Comparison of ENCODE assay signal across 21 cellular contexts in genomic region chr17:74147966-74148365, GRCh38. TPM values are rescaled to one million over a fixed set of nuclear protein-coding genes. Genes with fewer than 3 reads are reported as not detected.
DNase-seq lines count a peak whose midpoint lies in the region; ATAC-seq and TF ChIP-seq lines count a peak whose summit lies in the region.
"Had no signal": no experiment of that assay in that cellular context is flagged by ENCODE, and none has a peak within 500 bp of the region (broad histone marks: within the 10 kb centered on the region; RNA-seq: fewer than 3 reads in every experiment).

No MANE protein-coding gene starts in this region.

- no peak overlapping the region for H3K27ac ChIP-seq in HEK293 (ENCODE audit: extremely low read depth, low read depth, low read length)
- H3K27ac ChIP-seq in RWPE2 (ENCODE audit: poor library complexity, severe bottlenecking): no peak overlapping the region
- H3K27ac ChIP-seq: HL-60 had no signal

- H3K4me1 ChIP-seq in HEK293 (ENCODE audit: control insufficient read depth, insufficient read depth, low read length) (no peaks in the 10 kb centered on the region), RWPE2 (ENCODE audit: insufficient read depth, poor library complexity, severe bottlenecking) (no peaks in the 10 kb centered on the region)
- H3K4me1 ChIP-seq: Caco-2 had no signal

- H3K36me3 ChIP-seq in HEK293 (ENCODE audit: control insufficient read depth in 2 of 2, insufficient read depth in 1 of 2, low read length in 2 of 2) (no peaks in the 10 kb centered on the region), RWPE2 (ENCODE audit: low read depth) (no peaks in the 10 kb centered on the region)

- H3K9me3 ChIP-seq in HEK293 (ENCODE audit: control insufficient read depth, insufficient read depth, low read depth, low read length) (no peaks in the 10 kb centered on the region), RWPE2 (ENCODE audit: severe bottlenecking) (peaks cover 8% of the 10 kb centered on the region)

- TF ChIP-seq CTCF in HEK293 (tag by site-specific recombination; IDR thresholded peaks at IDR 0.05): no peak
- TF ChIP-seq CTCF in RWPE2 (IDR thresholded peaks at IDR 0.05; ENCODE audit: poor library complexity, severe bottlenecking): no peak

- H3K27me3 ChIP-seq in RWPE2 (ENCODE audit: insufficient read depth, poor library complexity, severe bottlenecking): peaks cover 5% of the 10 kb centered on the region

- ATAC-seq in RWPE2 (ENCODE audit: low read depth) (no peak), left lobe of liver (no peak), GM18511 (IDR thresholded peaks at IDR 0.05; ENCODE audit: unreplicated experiment) (no peak)
- ATAC-seq: HepG2, K562 had no signal

- CTCF ChIA-PET in HEK293 (lab: Yijun Ruan, JAX): interaction anchor here (1.2 kb wide), 1 partner anchor 63 kb away, joined by 3 read pairs; no protein-coding TSS in a partner anchor

- H3K4me3 ChIP-seq in HEK293 (ENCODE audit: low read depth, low read length) (no peak overlapping the region), RWPE2 (ENCODE audit: severe bottlenecking) (no peak overlapping the region)
- H3K4me3 ChIP-seq: K562 had no signal

- POLR2A ChIA-PET in HEK293 (lab: Yijun Ruan, JAX): no interaction called here

- DNase-seq in RWPE2 (ENCODE audit: low spot score): peak; percentile 20
- peak; percentile 2 for DNase-seq in left lobe of liver (ENCODE audit: low spot score)
- no peak for DNase-seq in SKM-1 (lab: John Stamatoyannopoulos, UW; ENCODE audit: unreplicated experiment)
- DNase-seq in inferior parietal cortex (ENCODE audit: extremely low spot score): no peak
- DNase-seq in NCI-H1417 (lab: John Stamatoyannopoulos, UW): no peak
- DNase-seq: Caco-2; CD4-positive, alpha-beta memory T cell; DND-41; H7; MM.1S; NCI-H1092; NCI-H1436 treated with DMSO at 0.1 percent for 48 hours; NCI-H2081; NCI-H345; OCI-M1; Right ventricle myocardium superior had no signal

TF ChIP-seq in HEK293, 187 proteins besides CTCF, POLR2A, EP300 and RAD21:
- peak; percentile 92 for TF ChIP-seq ZIC2 (tag by site-specific recombination; IDR thresholded peaks at IDR 0.05)
- TF ChIP-seq TRIM28 (IDR thresholded peaks at IDR 0.05; ENCODE audit: borderline replicate concordance, low read length): no peak

RNA-seq across cellular contexts. Expression of gene RPL38, which starts 55.5 kb away (rescaled TPM):
- total RNA-seq in left lobe of liver: 271 TPM

Comparison
In these comparisons a context has a peak if more than half of its experiments do, and no peak if none do; other contexts are left out.
1. DNase-seq: peak in RWPE2 (single experiment) and left lobe of liver (single experiment); none in SKM-1 (single experiment), inferior parietal cortex (single experiment) and NCI-H1417 (0 of 3).